In the genomic region with DNA sequence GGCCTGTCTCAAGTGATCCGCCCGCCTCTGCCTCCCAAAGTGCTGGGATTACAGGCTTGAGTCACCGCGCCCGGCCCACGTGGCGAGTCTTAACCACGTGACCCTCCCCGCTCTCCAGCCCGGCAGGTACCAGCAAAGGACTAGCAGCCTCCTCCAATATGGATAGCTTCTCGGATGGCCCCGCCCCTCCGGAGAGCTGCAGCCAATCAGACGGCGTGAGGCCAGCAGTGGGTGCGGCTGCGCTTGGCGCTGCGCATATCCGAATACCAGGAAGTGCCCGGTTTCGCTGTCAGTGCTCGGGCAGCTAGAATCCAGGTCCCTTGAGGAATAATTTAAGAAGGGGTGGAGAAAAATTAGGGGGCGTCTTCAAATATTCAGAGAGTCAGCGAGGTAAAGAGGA, we compare ENCODE assay signal across 8 cellular contexts. TPM values are rescaled to one million over a fixed set of nuclear protein-coding genes. Genes with fewer than 3 reads are reported as not detected.
A peak's percentile ranks its signal among the peaks of the same experiment; 100 is the strongest.
DNase-seq lines count a peak whose midpoint lies in the region; ATAC-seq lines count a peak whose summit lies in the region.

No MANE protein-coding gene starts in this region.

- no peaks in the 10 kb centered on the region for H3K27me3 Mint-ChIP-seq in activated CD4-positive, alpha-beta memory T cell treated with anti-CD3 and anti-CD28 coated beads for 36 hours

- H3K36me3 Mint-ChIP-seq in activated CD4-positive, alpha-beta memory T cell treated with anti-CD3 and anti-CD28 coated beads for 36 hours: no peaks in the 10 kb centered on the region

- DNase-seq in D341Med (ENCODE audit: low spot score): peak; percentile 44
- DNase-seq in NCI-H1436 treated with DMSO at 0.1 percent for 48 hours (lab: John Stamatoyannopoulos, UW): peak; percentile 70
- peak; percentile 96 for DNase-seq in activated CD4-positive, alpha-beta memory T cell treated with anti-CD3 and anti-CD28 coated beads for 36 hours
- peak; percentile 85 for DNase-seq in effector CD4-positive, alpha-beta T cell
- peak; percentile 92 for DNase-seq in medulla oblongata (ENCODE audit: extremely low spot score)
- DNase-seq in stimulated activated CD4-positive, alpha-beta T cell treated with anti-CD3 and anti-CD28 coated beads, TNF-alpha, amount 100 ng/mL, for 24 hours (ENCODE audit: low read depth in 3 of 3): peak; percentile 85 to 95 (median 85)
- DNase-seq in NCI-H1694 treated with DMSO at 0.1 percent for 48 hours (lab: John Stamatoyannopoulos, UW): no peak

- intact Hi-C loops in activated CD4-positive, alpha-beta memory T cell treated with anti-CD3 and anti-CD28 coated beads for 36 hours (cut with micrococcal nuclease): loop anchor here (1.0 to 5.0 kb wide), 2 partner anchors 11 to 76 kb away; a partner anchor contains a TSS

- CTCF ChIA-PET in activated CD4-positive, alpha-beta memory T cell treated with anti-CD3 and anti-CD28 coated beads for 36 hours (lab: Charles Lee): interaction anchor here (0.6 to 6.6 kb wide), 6 partner anchors 9 to 294 kb away, joined by 3 to 75 read pairs (median 6); a partner anchor contains a TSS

- peak overlapping the region; percentile 74 for H3K4me3 Mint-ChIP-seq in activated CD4-positive, alpha-beta memory T cell treated with anti-CD3 and anti-CD28 coated beads for 36 hours

- H3K9me3 Mint-ChIP-seq in activated CD4-positive, alpha-beta memory T cell treated with anti-CD3 and anti-CD28 coated beads for 36 hours: no peaks in the 10 kb centered on the region

- peak; percentile 98 for ATAC-seq in GM21619 (IDR thresholded peaks at IDR 0.05; ENCODE audit: unreplicated experiment)

- H3K4me1 Mint-ChIP-seq in activated CD4-positive, alpha-beta memory T cell treated with anti-CD3 and anti-CD28 coated beads for 36 hours (ENCODE audit: low read depth): peaks cover 13% of the 10 kb centered on the region

- POLR2A ChIA-PET in activated CD4-positive, alpha-beta memory T cell treated with anti-CD3 and anti-CD28 coated beads for 36 hours (lab: Charles Lee): interaction anchor here (0.8 to 1.4 kb wide), 3 partner anchors 15 to 275 kb away, joined by 3 to 15 read pairs (median 3); a partner anchor contains a TSS

- H3K27ac Mint-ChIP-seq in activated CD4-positive, alpha-beta memory T cell treated with anti-CD3 and anti-CD28 coated beads for 36 hours: peak overlapping the region; percentile 72

RNA-seq across cellular contexts. Expression of a gene that starts 14.7 kb away (rescaled TPM):
- 10 to 100 TPM; 39.4 to 40.2 TPM for total RNA-seq in activated CD4-positive, alpha-beta memory T cell treated with anti-CD3 and anti-CD28 coated beads for 36 hours
